ENCODE assay signal across 9 cellular contexts in the genomic region with DNA sequence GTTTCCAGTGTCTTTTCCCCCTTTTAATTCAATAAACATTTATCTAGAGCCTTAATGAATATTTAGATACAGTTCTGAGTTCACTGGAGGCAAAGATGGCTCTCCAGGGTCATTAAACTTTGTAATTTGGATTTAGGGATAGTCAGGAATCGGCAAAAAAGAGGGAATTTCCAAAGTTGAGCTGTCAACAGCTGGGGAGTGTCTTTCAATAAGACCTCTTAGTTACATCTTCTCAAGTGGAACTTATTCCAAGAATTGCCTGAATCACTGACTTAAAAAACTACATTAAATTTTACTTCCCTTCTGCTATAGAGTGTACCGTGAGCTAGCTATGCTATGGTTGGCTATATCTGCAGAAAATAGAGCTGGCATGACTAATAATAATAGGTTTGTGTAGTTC. TPM values are rescaled to one million over a fixed set of nuclear protein-coding genes. Genes with fewer than 3 reads are reported as not detected.
A peak's percentile ranks its signal among the peaks of the same experiment; 100 is the strongest.
DNase-seq lines count a peak whose midpoint lies in the region; ATAC-seq and TF ChIP-seq lines count a peak whose summit lies in the region.
"Had no signal": no experiment of that assay in that cellular context is flagged by ENCODE, and none has a peak within 500 bp of the region (broad histone marks: within the 10 kb centered on the region; RNA-seq: fewer than 3 reads in every experiment).

No MANE protein-coding gene starts in this region.

- no peaks in the 10 kb centered on the region for H3K9me3 Mint-ChIP-seq in activated CD8-positive, alpha-beta T cell treated with anti-CD3 and anti-CD28 coated beads for 36 hours

- H3K27me3 ChIP-seq in SK-N-SH (ENCODE audit: insufficient read depth) (no peaks in the 10 kb centered on the region), stomach smooth muscle (ENCODE audit: control insufficient read depth in 1 of 2, insufficient read depth in 2 of 2, low read length in 2 of 2) (no peaks in the 10 kb centered on the region)

- H2AFZ ChIP-seq in SK-N-SH (ENCODE audit: low read depth) = peak overlapping the region; percentile 71; the same call in 1 of the 2 replicates

- peaks cover 75% of the 10 kb centered on the region for H3K79me2 ChIP-seq in SK-N-SH (ENCODE audit: insufficient read depth)

- TF ChIP-seq EP300 in SK-N-SH (IDR thresholded peaks at IDR 0.05; ENCODE audit: borderline replicate concordance in 1 of 2, low read depth in 1 of 2, low read length in 1 of 2) = no peak

- intact Hi-C loops in activated CD8-positive, alpha-beta T cell treated with anti-CD3 and anti-CD28 coated beads for 36 hours (cut with micrococcal nuclease) = loop anchor here (5.0 kb wide), 3 partner anchors 37 to 242 kb away; a partner anchor contains a TSS

- TF ChIP-seq RAD21 in SK-N-SH (IDR thresholded peaks at IDR 0.05; ENCODE audit: low read length) = no peak

- H3K4me1 ChIP-seq in SK-N-SH (ENCODE audit: control insufficient read depth in 1 of 2, insufficient read depth in 2 of 2, low read depth in 1 of 2, low read length in 1 of 2) (peaks cover 13 to 17% of the 10 kb centered on the region in 2 experiments), stomach smooth muscle (ENCODE audit: control insufficient read depth, insufficient read depth, low read length) (peaks cover 6% of the 10 kb centered on the region)

- peaks cover 33% of the 10 kb centered on the region for H3F3A ChIP-seq in SK-N-SH (replicated peaks; ENCODE audit: insufficient read depth)

- H3K36me3 Mint-ChIP-seq in activated CD8-positive, alpha-beta T cell treated with anti-CD3 and anti-CD28 coated beads for 36 hours (ENCODE audit: low read depth) = peaks cover 3% of the 10 kb centered on the region

- H3K9me2 ChIP-seq in SK-N-SH = no peaks in the 10 kb centered on the region

- peak overlapping the region; percentile 98 for H3K4me2 ChIP-seq in SK-N-SH

- no peaks in the 10 kb centered on the region for H3K27me3 Mint-ChIP-seq in activated CD8-positive, alpha-beta T cell treated with anti-CD3 and anti-CD28 coated beads for 36 hours

- no peak for ATAC-seq in SK-N-SH treated with all-trans-retinoic acid at 6 μM for 48 hours
- no peak for ATAC-seq in activated CD8-positive, alpha-beta T cell treated with anti-CD3 and anti-CD28 coated beads for 36 hours
- no peak for ATAC-seq in HG03159 (IDR thresholded peaks at IDR 0.05; ENCODE audit: unreplicated experiment)
- no peak for ATAC-seq in GM21723 (IDR thresholded peaks at IDR 0.05; ENCODE audit: unreplicated experiment)

- peak overlapping the region; percentile 90 for H3K4me3 Mint-ChIP-seq in activated CD8-positive, alpha-beta T cell treated with anti-CD3 and anti-CD28 coated beads for 36 hours

- TF ChIP-seq CTCF in SK-N-SH (IDR thresholded peaks at IDR 0.05) = no peak
- TF ChIP-seq CTCF in activated CD8-positive, alpha-beta T cell treated with anti-CD3 and anti-CD28 coated beads for 36 hours (IDR thresholded peaks at IDR 0.05) = no peak

- DNase-seq in SK-N-SH (no peak), NCI-H1694 (lab: John Stamatoyannopoulos, UW) (no peak)
- no peak for DNase-seq in activated CD8-positive, alpha-beta T cell treated with anti-CD3 and anti-CD28 coated beads for 36 hours
- DNase-seq: NCI-H510A had no signal

- no peaks in the 10 kb centered on the region for H3K9me3 ChIP-seq in SK-N-SH
- no peaks in the 10 kb centered on the region for H3K9me3 ChIP-seq in iPS-18c (ENCODE audit: control insufficient read depth, insufficient read depth, low read length)
- H3K9me3 ChIP-seq in stomach smooth muscle (ENCODE audit: control insufficient read depth in 2 of 2, low read length in 2 of 2) = no peaks in the 10 kb centered on the region

- H3K27ac ChIP-seq in SK-N-SH (ENCODE audit: low read depth in 2 of 2, low read length in 1 of 2) (peak overlapping the region in 1 of 2 experiments; percentile 91; a peak in 3 of 4 replicates), stomach smooth muscle (ENCODE audit: low read length) (peak overlapping the region; percentile 92)

- peak overlapping the region; percentile 85 to 97 for H3K4me3 ChIP-seq in SK-N-SH (ENCODE audit: low read depth in 2 of 2, low read length in 1 of 2)
- H3K4me3 ChIP-seq in iPS-18c (ENCODE audit: insufficient read depth, low read depth, low read length) = peak overlapping the region; percentile 85
- peak overlapping the region; percentile 88 to 96 for H3K4me3 ChIP-seq in stomach smooth muscle (ENCODE audit: low read length in 2 of 2)

- POLR2A ChIA-PET in SK-N-SH (lab: Yijun Ruan, JAX) = no interaction called here
- POLR2A ChIA-PET in activated CD8-positive, alpha-beta T cell treated with anti-CD3 and anti-CD28 coated beads for 36 hours (lab: Charles Lee) = interaction anchor here (1.1 to 1.5 kb wide), 2 partner anchors 16 to 114 kb away, joined by 3 to 4 read pairs; no protein-coding TSS in a partner anchor

- WGBS in SK-N-SH (ENCODE audit: low lambda C conversion rate) = 31% methylated on average over 2 of the region's 2 CpGs

- H4K20me1 ChIP-seq in SK-N-SH (ENCODE audit: insufficient read depth) = peaks cover 41% of the 10 kb centered on the region

- no peaks in the 10 kb centered on the region for H3K36me3 ChIP-seq in SK-N-SH (replicated peaks in 1 of 2; ENCODE audit: control insufficient read depth in 1 of 2, insufficient read depth in 2 of 2, low read length in 1 of 2)
- no peaks in the 10 kb centered on the region for H3K36me3 ChIP-seq in stomach smooth muscle (ENCODE audit: control insufficient read depth in 2 of 2, insufficient read depth in 2 of 2, low read length in 2 of 2)

- H3K27ac Mint-ChIP-seq in activated CD8-positive, alpha-beta T cell treated with anti-CD3 and anti-CD28 coated beads for 36 hours = peak overlapping the region; percentile 91

- H3K4me1 Mint-ChIP-seq in activated CD8-positive, alpha-beta T cell treated with anti-CD3 and anti-CD28 coated beads for 36 hours (ENCODE audit: low read depth) = peaks cover 55% of the 10 kb centered on the region

- peak overlapping the region; percentile 93 for H3K9ac ChIP-seq in SK-N-SH
- peak overlapping the region; percentile 90 to 96 for H3K9ac ChIP-seq in stomach smooth muscle (ENCODE audit: low read length in 2 of 2)

- CTCF ChIA-PET in SK-N-SH (lab: Yijun Ruan, JAX) = interaction anchor here (0.9 to 1.5 kb wide), 4 partner anchors 22 to 166 kb away, joined by 3 to 6 read pairs (median 4); no protein-coding TSS in a partner anchor
- CTCF ChIA-PET in activated CD8-positive, alpha-beta T cell treated with anti-CD3 and anti-CD28 coated beads for 36 hours (lab: Charles Lee) = interaction anchor here (0.7 to 1.5 kb wide), 9 partner anchors 11 to 166 kb away, joined by 3 to 5 read pairs (median 3); no protein-coding TSS in a partner anchor

TF ChIP-seq in SK-N-SH, 30 proteins besides CTCF, POLR2A, EP300 and RAD21:
- TF ChIP-seq TCF12 (IDR thresholded peaks at IDR 0.05) = no peak
TF ChIP-seq in SK-N-SH: peak in this region for 0.

TF ChIP-seq in SK-N-SH treated with all-trans-retinoic acid at 6 μM for 48 hours, 23 proteins besides CTCF, POLR2A, EP300 and RAD21:
- TF ChIP-seq ZNF70 (CRISPR knock-in tag; IDR thresholded peaks at IDR 0.05) = no peak
- TF ChIP-seq TOX (CRISPR knock-in tag; IDR thresholded peaks at IDR 0.05; ENCODE audit: borderline replicate concordance) = no peak
- TF ChIP-seq ZNF8 (CRISPR knock-in tag; IDR thresholded peaks at IDR 0.05) = no peak
- no peak for TF ChIP-seq GLIS3 (CRISPR knock-in tag; IDR thresholded peaks at IDR 0.05)
- TF ChIP-seq BACH2 (CRISPR knock-in tag; IDR thresholded peaks at IDR 0.05; ENCODE audit: borderline replicate concordance) = no peak
- TF ChIP-seq ZFP3 (CRISPR knock-in tag; IDR thresholded peaks at IDR 0.05) = no peak
- TF ChIP-seq, protein P1, sequence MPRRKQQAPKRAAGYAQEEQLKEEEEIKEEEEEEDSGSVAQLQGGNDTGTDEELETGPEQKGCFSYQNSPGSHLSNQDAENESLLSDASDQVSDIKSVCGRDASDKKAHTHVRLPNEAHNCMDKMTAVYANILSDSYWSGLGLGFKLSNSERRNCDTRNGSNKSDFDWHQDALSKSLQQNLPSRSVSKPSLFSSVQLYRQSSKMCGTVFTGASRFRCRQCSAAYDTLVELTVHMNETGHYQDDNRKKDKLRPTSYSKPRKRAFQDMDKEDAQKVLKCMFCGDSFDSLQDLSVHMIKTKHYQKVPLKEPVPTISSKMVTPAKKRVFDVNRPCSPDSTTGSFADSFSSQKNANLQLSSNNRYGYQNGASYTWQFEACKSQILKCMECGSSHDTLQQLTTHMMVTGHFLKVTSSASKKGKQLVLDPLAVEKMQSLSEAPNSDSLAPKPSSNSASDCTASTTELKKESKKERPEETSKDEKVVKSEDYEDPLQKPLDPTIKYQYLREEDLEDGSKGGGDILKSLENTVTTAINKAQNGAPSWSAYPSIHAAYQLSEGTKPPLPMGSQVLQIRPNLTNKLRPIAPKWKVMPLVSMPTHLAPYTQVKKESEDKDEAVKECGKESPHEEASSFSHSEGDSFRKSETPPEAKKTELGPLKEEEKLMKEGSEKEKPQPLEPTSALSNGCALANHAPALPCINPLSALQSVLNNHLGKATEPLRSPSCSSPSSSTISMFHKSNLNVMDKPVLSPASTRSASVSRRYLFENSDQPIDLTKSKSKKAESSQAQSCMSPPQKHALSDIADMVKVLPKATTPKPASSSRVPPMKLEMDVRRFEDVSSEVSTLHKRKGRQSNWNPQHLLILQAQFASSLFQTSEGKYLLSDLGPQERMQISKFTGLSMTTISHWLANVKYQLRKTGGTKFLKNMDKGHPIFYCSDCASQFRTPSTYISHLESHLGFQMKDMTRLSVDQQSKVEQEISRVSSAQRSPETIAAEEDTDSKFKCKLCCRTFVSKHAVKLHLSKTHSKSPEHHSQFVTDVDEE (CRISPR knock-in tag; IDR thresholded peaks at IDR 0.05) = no peak
- TF ChIP-seq, protein P2, sequence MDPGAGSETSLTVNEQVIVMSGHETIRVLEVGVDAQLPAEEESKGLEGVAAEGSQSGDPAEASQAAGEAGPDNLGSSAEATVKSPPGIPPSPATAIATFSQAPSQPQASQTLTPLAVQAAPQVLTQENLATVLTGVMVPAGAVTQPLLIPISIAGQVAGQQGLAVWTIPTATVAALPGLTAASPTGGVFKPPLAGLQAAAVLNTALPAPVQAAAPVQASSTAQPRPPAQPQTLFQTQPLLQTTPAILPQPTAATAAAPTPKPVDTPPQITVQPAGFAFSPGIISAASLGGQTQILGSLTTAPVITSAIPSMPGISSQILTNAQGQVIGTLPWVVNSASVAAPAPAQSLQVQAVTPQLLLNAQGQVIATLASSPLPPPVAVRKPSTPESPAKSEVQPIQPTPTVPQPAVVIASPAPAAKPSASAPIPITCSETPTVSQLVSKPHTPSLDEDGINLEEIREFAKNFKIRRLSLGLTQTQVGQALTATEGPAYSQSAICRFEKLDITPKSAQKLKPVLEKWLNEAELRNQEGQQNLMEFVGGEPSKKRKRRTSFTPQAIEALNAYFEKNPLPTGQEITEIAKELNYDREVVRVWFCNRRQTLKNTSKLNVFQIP (CRISPR knock-in tag; IDR thresholded peaks at IDR 0.05; ENCODE audit: borderline replicate concordance, low read depth) = no peak
- TF ChIP-seq ARNTL (CRISPR knock-in tag; IDR thresholded peaks at IDR 0.05; ENCODE audit: borderline replicate concordance, low read depth) = no peak

RNA-seq across cellular contexts. Expression of a gene that starts 2.0 kb away (rescaled TPM):
- polyA plus RNA-seq in SK-N-SH (2012; rRNA removed) = 5.5 and 7.8 TPM in 2 replicates
- 6.8 and 7.0 TPM in 2 replicates for polyA plus RNA-seq in SK-N-SH (2012; cell fraction: cytosol; rRNA removed)
- polyA plus RNA-seq in SK-N-SH (2012; cell fraction: nucleus; rRNA removed) = 5.0 and 9.5 TPM in 2 replicates
- total RNA-seq in activated CD8-positive, alpha-beta T cell treated with anti-CD3 and anti-CD28 coated beads for 36 hours = 10 to 100 TPM; 15.5 to 17.1 TPM
